ENCODE assay signal across 20 cellular contexts in the genomic region with DNA sequence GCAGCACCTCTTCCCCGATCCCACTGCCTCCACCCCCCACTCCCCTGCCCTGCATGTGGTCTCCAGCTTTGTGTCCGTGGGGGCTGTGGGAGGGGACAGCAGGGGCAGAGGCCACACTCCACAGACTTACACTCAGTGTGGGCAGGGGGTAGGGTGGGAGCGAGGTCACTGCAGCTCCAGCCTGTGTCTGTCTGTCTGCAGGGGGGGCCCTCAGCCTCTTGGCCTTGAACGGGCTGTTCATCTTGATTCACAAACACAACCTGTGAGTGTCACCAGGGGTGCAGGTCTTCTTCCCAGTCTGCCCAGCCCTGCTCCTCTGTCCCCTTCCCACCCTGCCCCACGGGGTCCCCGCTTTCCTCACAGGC.
"Had no signal": no experiment of that assay in that cellular context is flagged by ENCODE, and none has a peak within 500 bp of the region (broad histone marks: within the 10 kb centered on the region; RNA-seq: fewer than 3 reads in every experiment).

No MANE protein-coding gene starts in this region.

- H3K36me3 ChIP-seq: breast epithelium, neural progenitor cell, prostate gland, right atrium auricular region had no signal

- ATAC-seq: foreskin keratinocyte; left lobe of liver; naive thymus-derived CD8-positive, alpha-beta T cell; SK-N-SH treated with all-trans-retinoic acid at 6 μM for 48 hours; stimulated activated memory B cell treated with anti-CD40 and anti-IgM and Interleukin-4, amounts not matched to agents 10 μg/mL and 1 μg/mL and 100 μg/mL, for 72 hours had no signal

- H3K4me3 ChIP-seq: breast epithelium, neural progenitor cell, prostate gland, right atrium auricular region, testis, upper lobe of left lung had no signal

- H3K27ac ChIP-seq: breast epithelium, foreskin keratinocyte, neural progenitor cell, prostate gland, right atrium auricular region, testis, upper lobe of left lung, VCaP had no signal

- H3K27me3 ChIP-seq: breast epithelium, foreskin keratinocyte, neural progenitor cell, right atrium auricular region, testis, upper lobe of left lung had no signal

- H3K9me3 ChIP-seq: breast epithelium, prostate gland, right atrium auricular region, testis, upper lobe of left lung had no signal

- DNase-seq: activated CD4-positive, alpha-beta T cell treated with anti-CD3 and anti-CD28 coated beads for 1 hour; activated CD4-positive, alpha-beta T cell treated with anti-CD3 and anti-CD28 coated beads, Interleukin-2, amount 50 U/mL, for 4 hours; activated CD8-positive, alpha-beta memory T cell treated with anti-CD3 and anti-CD28 coated beads for 24 hours; activated CD8-positive, alpha-beta memory T cell treated with anti-CD3 and anti-CD28 coated beads, Interleukin-2, amount 50 U/mL, for 4 hours; activated T-cell treated with anti-CD3 and anti-CD28 coated beads, Interleukin-2, amount 50 U/mL, for 24 hours; effector memory CD4-positive, alpha-beta T cell; foreskin keratinocyte; small intestine; stimulated activated CD4-positive, alpha-beta T cell treated with anti-CD3 and anti-CD28 coated beads, Interleukin-15, amount 100 ng/mL, for 24 hours; testis had no signal

- H3K4me1 ChIP-seq: breast epithelium, foreskin keratinocyte, neural progenitor cell, prostate gland, testis had no signal
